ENCODE assay signal across 18 cellular contexts in the genomic region with DNA sequence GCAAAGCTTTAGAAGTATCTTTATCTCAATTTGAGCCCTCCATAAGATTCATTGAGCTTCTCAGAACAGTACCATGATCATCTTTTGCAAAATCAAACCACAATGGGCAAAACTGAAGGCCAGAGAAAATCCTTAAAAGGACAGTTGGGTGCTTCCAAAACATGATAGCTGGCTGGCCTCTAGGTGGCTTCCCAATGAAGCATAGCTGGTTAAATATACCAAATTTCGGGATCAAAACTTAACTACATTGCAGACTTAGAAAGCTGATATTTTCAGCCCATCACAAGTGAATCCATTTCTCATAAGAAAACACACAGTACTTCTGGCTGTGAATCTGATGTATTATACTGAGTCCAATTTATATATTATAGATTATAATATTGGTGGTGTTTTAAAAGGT. TPM values are rescaled to one million over a fixed set of nuclear protein-coding genes. Genes with fewer than 3 reads are reported as not detected.
DNase-seq lines count a peak whose midpoint lies in the region; TF ChIP-seq lines count a peak whose summit lies in the region.
"Had no signal": no experiment of that assay in that cellular context is flagged by ENCODE, and none has a peak within 500 bp of the region (broad histone marks: within the 10 kb centered on the region; RNA-seq: fewer than 3 reads in every experiment).

No MANE protein-coding gene starts in this region.

- TF ChIP-seq CTCF in BE2C (IDR thresholded peaks at IDR 0.05; ENCODE audit: low read depth, low read length): peak; percentile 35
- TF ChIP-seq CTCF in HFFc6 (IDR thresholded peaks at IDR 0.05): peak; percentile 64
- peak; percentile 58 for TF ChIP-seq CTCF in choroid plexus epithelial cell (conservative IDR thresholded peaks at IDR 0.05; ENCODE audit: low read depth, low read length)

- H3K27ac Mint-ChIP-seq in HFFc6: no peak overlapping the region
- H3K27ac Mint-ChIP-seq: activated T-helper 17 cell treated with anti-CD3 and anti-CD28 coated beads, Interleukin-2, amount 50 U/mL, for 72 hours; CD14-positive monocyte; naive thymus-derived CD4-positive, alpha-beta T cell; WTC11 had no signal

- H3K27me3 Mint-ChIP-seq in HFFc6 (ENCODE audit: insufficient read depth): no peaks in the 10 kb centered on the region
- H3K27me3 Mint-ChIP-seq: activated T-helper 17 cell treated with anti-CD3 and anti-CD28 coated beads, Interleukin-2, amount 50 U/mL, for 72 hours; naive thymus-derived CD4-positive, alpha-beta T cell had no signal

- H3K36me3 Mint-ChIP-seq in HFFc6 (ENCODE audit: low read depth): no peaks in the 10 kb centered on the region
- H3K36me3 Mint-ChIP-seq: CD14-positive monocyte; naive thymus-derived CD4-positive, alpha-beta T cell; WTC11 had no signal

- H3K4me3 Mint-ChIP-seq in HFFc6: no peak overlapping the region
- H3K4me3 Mint-ChIP-seq: activated T-helper 17 cell treated with anti-CD3 and anti-CD28 coated beads, Interleukin-2, amount 50 U/mL, for 72 hours; CD14-positive monocyte; naive thymus-derived CD4-positive, alpha-beta T cell; WTC11 had no signal

- H3K9me3 Mint-ChIP-seq in HFFc6: no peaks in the 10 kb centered on the region
- H3K9me3 Mint-ChIP-seq: activated T-helper 17 cell treated with anti-CD3 and anti-CD28 coated beads, Interleukin-2, amount 50 U/mL, for 72 hours; CD14-positive monocyte; WTC11 had no signal

- H3K9me3 ChIP-seq in BE2C: no peaks in the 10 kb centered on the region
- no peaks in the 10 kb centered on the region for H3K9me3 ChIP-seq in mucosa of stomach (ENCODE audit: control insufficient read depth, low read length)

- H3K4me1 ChIP-seq in BE2C (no peaks in the 10 kb centered on the region), mucosa of stomach (ENCODE audit: control insufficient read depth, insufficient read depth, low read length) (no peaks in the 10 kb centered on the region)

- H3K27me3 ChIP-seq in BE2C (no peaks in the 10 kb centered on the region), mucosa of stomach (ENCODE audit: control insufficient read depth, insufficient read depth, low read length) (no peaks in the 10 kb centered on the region)

- H3K4me3 ChIP-seq in BE2C (ENCODE audit: low read depth, low read length) (no peak overlapping the region), choroid plexus epithelial cell (ENCODE audit: low read depth, low read length) (no peak overlapping the region), mucosa of stomach (ENCODE audit: low read length) (no peak overlapping the region)

- H3K36me3 ChIP-seq in BE2C (no peaks in the 10 kb centered on the region), mucosa of stomach (ENCODE audit: control insufficient read depth, insufficient read depth, low read length) (no peaks in the 10 kb centered on the region)

- DNase-seq in BE2C (no peak), HFFc6 (no peak), choroid plexus epithelial cell (ENCODE audit: low read depth) (no peak), NCI-H748 treated with DMSO at 0.1 percent for 48 hours (lab: John Stamatoyannopoulos, UW) (no peak), superior temporal gyrus (ENCODE audit: extremely low spot score) (no peak), NCI-H128 (lab: John Stamatoyannopoulos, UW; ENCODE audit: unreplicated experiment) (no peak)
- no peak for DNase-seq in activated naive CD4-positive, alpha-beta T cell treated with Interleukin-2 at 50 U/mL for 16 hours
- DNase-seq: amniotic stem cell; dermis blood vessel endothelial cell; EL; naive thymus-derived CD4-positive, alpha-beta T cell; NCI-H1694 treated with DMSO at 0.1 percent for 48 hours; NCI-H510A treated with DMSO at 0.1 percent for 48 hours had no signal

- H3K4me1 Mint-ChIP-seq in HFFc6 (ENCODE audit: low read depth): no peaks in the 10 kb centered on the region
- H3K4me1 Mint-ChIP-seq: activated T-helper 17 cell treated with anti-CD3 and anti-CD28 coated beads, Interleukin-2, amount 50 U/mL, for 72 hours; CD14-positive monocyte; naive thymus-derived CD4-positive, alpha-beta T cell had no signal

- H3K9ac ChIP-seq in mucosa of stomach (ENCODE audit: low read length): peak overlapping the region; percentile 64

RNA-seq across cellular contexts. Expression of gene PIK3C2G, which starts 15.3 kb away (rescaled TPM):
- not detected for polyA plus RNA-seq in BE2C (2012; ENCODE audit: insufficient read depth, insufficient read length, low read depth)
- not detected for total RNA-seq in HFFc6 (2021; fragmentation: NEBNext Ultra II Directional; extraction: Animal tissue kit (Norgen Biotek cat#: 25700))
- total RNA-seq: activated T-helper 17 cell treated with anti-CD3 and anti-CD28 coated beads, Interleukin-2, amount 50 U/mL, for 72 hours; HT1080; naive thymus-derived CD4-positive, alpha-beta T cell; WTC11 had no signal
- polyA plus RNA-seq: CD14-positive monocyte; naive thymus-derived CD4-positive, alpha-beta T cell had no signal
